9 cellular contexts compared by ENCODE assay signal in the genomic region with DNA sequence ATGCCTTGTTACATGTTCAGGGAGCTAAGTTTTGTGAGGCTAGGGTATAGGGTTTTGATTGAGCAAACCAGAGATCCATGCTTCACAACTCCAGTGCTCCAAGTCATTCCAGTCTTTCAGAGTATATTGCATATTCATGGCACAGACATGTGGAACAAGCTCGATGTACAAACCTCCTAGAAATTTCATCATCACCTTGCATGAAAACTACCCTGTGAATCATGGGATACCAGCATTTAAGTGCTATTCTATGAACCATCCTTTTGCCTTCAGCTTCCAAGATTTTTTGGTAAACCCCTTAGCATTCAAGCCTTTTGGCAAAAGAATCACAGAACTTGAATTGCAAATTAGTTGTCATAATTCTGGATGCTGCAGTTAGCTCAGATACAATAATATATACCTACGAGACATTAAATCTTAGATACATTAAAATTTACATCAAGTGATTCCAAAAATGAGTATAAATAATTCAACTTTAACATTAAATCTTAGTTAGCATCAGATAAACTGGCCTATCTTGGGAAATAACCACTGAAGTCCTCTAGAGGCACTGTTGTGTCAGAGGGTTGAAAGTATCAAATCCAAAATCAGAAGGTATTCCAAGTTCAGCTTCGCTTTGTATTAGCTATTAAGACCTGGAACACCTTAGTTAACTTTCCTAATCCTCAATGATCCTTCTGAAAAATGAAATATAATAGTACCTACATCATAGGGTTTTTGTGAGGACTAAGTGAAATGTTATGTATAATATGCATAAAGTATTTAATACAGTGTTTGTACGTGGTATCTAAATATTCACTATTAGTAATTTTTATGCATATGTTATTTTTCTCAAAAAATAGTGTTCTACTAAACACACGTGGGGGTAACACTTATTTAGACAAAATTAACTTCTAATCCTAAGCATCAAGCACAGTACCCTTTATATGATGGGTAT. TPM values are rescaled to one million over a fixed set of nuclear protein-coding genes. Genes with fewer than 3 reads are reported as not detected.
DNase-seq lines count a peak whose midpoint lies in the region; ATAC-seq and TF ChIP-seq lines count a peak whose summit lies in the region.
"Had no signal": no experiment of that assay in that cellular context is flagged by ENCODE, and none has a peak within 500 bp of the region (broad histone marks: within the 10 kb centered on the region; RNA-seq: fewer than 3 reads in every experiment).

No MANE protein-coding gene starts in this region.

- ATAC-seq in left lobe of liver, result peak; percentile 60
- ATAC-seq in T-cell (replicated peaks in 1 of 4), result no peak
- no peak for ATAC-seq in stimulated activated naive B cell treated with anti-CD40 and anti-IgM and Interleukin-4, amounts not matched to agents 10 μg/mL and 1 μg/mL and 100 μg/mL, for 72 hours (replicated peaks)

- H3K27ac Mint-ChIP-seq in HFFc6 (no peak overlapping the region), T-cell (no peak overlapping the region)
- H3K27ac Mint-ChIP-seq in stimulated activated naive B cell treated with anti-CD40 and anti-IgM and Interleukin-4, amounts not matched to agents 10 μg/mL and 1 μg/mL and 100 μg/mL, for 72 hours, result no peak overlapping the region

- H3K27ac ChIP-seq in VCaP, result no peak overlapping the region

- DNase-seq in D341Med (ENCODE audit: low spot score) (peak; percentile 43), HFFc6 (no peak), left lobe of liver (ENCODE audit: low spot score) (no peak), mesenteric fat pad (ENCODE audit: low spot score) (no peak), T-cell (no peak), COLO668 (lab: John Stamatoyannopoulos, UW; ENCODE audit: unreplicated experiment) (no peak)
- DNase-seq in stimulated activated naive B cell treated with anti-CD40 and anti-IgM and Interleukin-4, amounts not matched to agents 10 μg/mL and 1 μg/mL and 100 μg/mL, for 72 hours, result no peak
- DNase-seq: NK-92 treated with Interleukin-12 subunit alpha and Interleukin-12 subunit beta, amount 100 ng/mL, for 24 hours had no signal

- CTCF ChIA-PET in T-cell (lab: Charles Lee), result no interaction called here

- H3K27me3 Mint-ChIP-seq in HFFc6 (ENCODE audit: insufficient read depth) (no peaks in the 10 kb centered on the region; the same call in none of the 2 replicates), T-cell (peaks cover 4 to 11% of the 10 kb centered on the region in 2 donors)
- H3K27me3 Mint-ChIP-seq in stimulated activated naive B cell treated with anti-CD40 and anti-IgM and Interleukin-4, amounts not matched to agents 10 μg/mL and 1 μg/mL and 100 μg/mL, for 72 hours, result peaks cover 13 to 14% of the 10 kb centered on the region in 2 donors

- H3K36me3 Mint-ChIP-seq in HFFc6 (ENCODE audit: low read depth) (no peaks in the 10 kb centered on the region), T-cell (no peaks in the 10 kb centered on the region)
- H3K36me3 Mint-ChIP-seq in stimulated activated naive B cell treated with anti-CD40 and anti-IgM and Interleukin-4, amounts not matched to agents 10 μg/mL and 1 μg/mL and 100 μg/mL, for 72 hours, result no peaks in the 10 kb centered on the region

- H3K9me3 Mint-ChIP-seq in HFFc6, result no peaks in the 10 kb centered on the region
- no peaks in the 10 kb centered on the region for H3K9me3 Mint-ChIP-seq in T-cell
- no peaks in the 10 kb centered on the region for H3K9me3 Mint-ChIP-seq in stimulated activated naive B cell treated with anti-CD40 and anti-IgM and Interleukin-4, amounts not matched to agents 10 μg/mL and 1 μg/mL and 100 μg/mL, for 72 hours

- H3K4me1 Mint-ChIP-seq in HFFc6 (ENCODE audit: low read depth) (peaks cover 20% of the 10 kb centered on the region), T-cell (no peaks in the 10 kb centered on the region)
- no peaks in the 10 kb centered on the region for H3K4me1 Mint-ChIP-seq in stimulated activated naive B cell treated with anti-CD40 and anti-IgM and Interleukin-4, amounts not matched to agents 10 μg/mL and 1 μg/mL and 100 μg/mL, for 72 hours

- POLR2A ChIA-PET in T-cell (lab: Charles Lee), result interaction anchor here in 1 of 2 donors (0.5 kb wide), 2 partner anchors 120 to 1026 kb away, joined by 4 to 8 read pairs; no protein-coding TSS in a partner anchor

- no peak overlapping the region for H3K4me3 Mint-ChIP-seq in HFFc6
- H3K4me3 Mint-ChIP-seq in T-cell, result no peak overlapping the region
- H3K4me3 Mint-ChIP-seq in stimulated activated naive B cell treated with anti-CD40 and anti-IgM and Interleukin-4, amounts not matched to agents 10 μg/mL and 1 μg/mL and 100 μg/mL, for 72 hours, result no peak overlapping the region

- TF ChIP-seq CTCF in HFFc6 (IDR thresholded peaks at IDR 0.05), result peak; percentile 74
- TF ChIP-seq CTCF in VCaP (conservative IDR thresholded peaks at IDR 0.05), result peak; percentile 63

RNA-seq across cellular contexts. Expression of a gene that starts 55.5 kb away (rescaled TPM):
- under 1 TPM in 5 of 6 experiments, not detected in 1; 0.15 to 0.45 (median 0.31) TPM for total RNA-seq in HFFc6 (2021; fragmentation: NEBNext Ultra II Directional; extraction: Animal tissue kit (Norgen Biotek cat#: 25700))
- not detected for total RNA-seq in left lobe of liver
- 0.35 TPM for total RNA-seq in mesenteric fat pad
- total RNA-seq in T-cell, result not detected
